Comparison of ENCODE assay signal across 17 cellular contexts in the genomic region with DNA sequence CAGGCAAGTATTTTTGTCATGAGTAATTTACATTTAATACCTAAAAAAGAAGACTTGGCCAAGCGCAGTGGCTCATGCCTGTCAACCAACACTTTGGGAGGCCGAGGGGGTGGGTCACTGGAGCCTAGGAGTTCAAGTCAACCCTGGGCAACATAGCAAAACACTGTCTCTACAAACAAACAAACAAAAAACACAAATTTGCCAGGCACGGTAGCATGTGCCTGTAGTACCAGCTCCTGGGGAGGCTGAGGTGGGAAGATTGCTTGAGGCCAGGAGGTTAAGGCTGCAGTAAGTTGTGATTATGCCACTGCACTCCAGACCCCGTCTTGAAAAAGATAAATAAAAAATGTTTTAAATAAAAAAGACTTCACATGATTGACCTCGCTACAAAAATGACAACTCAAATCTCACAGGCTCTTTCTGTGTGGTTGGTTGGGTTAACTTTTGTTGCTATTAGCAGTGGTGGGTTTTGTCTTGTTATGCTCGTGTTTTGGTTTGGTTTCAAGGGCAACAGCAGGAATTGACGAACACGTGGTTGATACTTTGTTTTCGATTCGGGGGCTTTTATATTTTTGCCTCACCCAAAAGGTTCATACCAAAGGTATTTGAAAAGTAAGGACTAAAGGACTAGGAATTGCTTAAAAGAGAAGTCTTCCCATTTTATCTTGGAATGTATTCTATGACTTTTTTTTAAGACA.
DNase-seq lines count a peak whose midpoint lies in the region; ATAC-seq and TF ChIP-seq lines count a peak whose summit lies in the region.
"Had no signal": no experiment of that assay in that cellular context is flagged by ENCODE, and none has a peak within 500 bp of the region (broad histone marks: within the 10 kb centered on the region; RNA-seq: fewer than 3 reads in every experiment).

No MANE protein-coding gene starts in this region.

- H3K36me3 Mint-ChIP-seq in CD4-positive, CD25-positive, alpha-beta regulatory T cell, result peaks cover 29% of the 10 kb centered on the region
- H3K36me3 Mint-ChIP-seq in activated T-helper 17 cell treated with anti-CD3 and anti-CD28 coated beads, Interleukin-2, amount 50 U/mL, for 72 hours (ENCODE audit: low read depth), result peaks cover 100% of the 10 kb centered on the region
- peaks cover 0 to 61% (median 2%) of the 10 kb centered on the region in 3 donors for H3K36me3 Mint-ChIP-seq in naive thymus-derived CD8-positive, alpha-beta T cell

- no peaks in the 10 kb centered on the region for H3K27me3 ChIP-seq in CD4-positive, CD25-positive, alpha-beta regulatory T cell (ENCODE audit: control insufficient read depth, insufficient read depth, low read length)
- H3K27me3 ChIP-seq: ovary had no signal

- POLR2A ChIA-PET in naive thymus-derived CD8-positive, alpha-beta T cell (lab: Charles Lee), result no interaction called here

- peak overlapping the region; percentile 63 for H3K4me3 ChIP-seq in CD4-positive, CD25-positive, alpha-beta regulatory T cell (ENCODE audit: low read depth, low read length)
- no peak overlapping the region for H3K4me3 ChIP-seq in GM12865 (ENCODE audit: low read depth, low read length)
- H3K4me3 ChIP-seq: K562, ovary had no signal

- peaks cover 94% of the 10 kb centered on the region for H3K4me1 ChIP-seq in CD4-positive, CD25-positive, alpha-beta regulatory T cell (ENCODE audit: control insufficient read depth, insufficient read depth, low read length, poor library complexity, severe bottlenecking)

- H3K36me3 ChIP-seq in CD4-positive, CD25-positive, alpha-beta regulatory T cell (ENCODE audit: control insufficient read depth, insufficient read depth, low read length), result peaks cover 55% of the 10 kb centered on the region
- H3K36me3 ChIP-seq: ovary had no signal

- no peak for TF ChIP-seq CTCF in GM12865 (IDR thresholded peaks at IDR 0.05; ENCODE audit: insufficient read depth, low read depth, low read length, missing control alignments)

- peak overlapping the region; percentile 90 to 93 (median 92) for H3K27ac Mint-ChIP-seq in CD4-positive, CD25-positive, alpha-beta regulatory T cell
- peak overlapping the region; percentile 70 for H3K27ac Mint-ChIP-seq in activated T-helper 17 cell treated with anti-CD3 and anti-CD28 coated beads, Interleukin-2, amount 50 U/mL, for 72 hours
- peak overlapping the region; percentile 83 to 100 (median 95) for H3K27ac Mint-ChIP-seq in naive thymus-derived CD8-positive, alpha-beta T cell

- peak overlapping the region; percentile 87 for H3K27ac ChIP-seq in CD4-positive, CD25-positive, alpha-beta regulatory T cell (ENCODE audit: insufficient read depth, low read length, poor library complexity, severe bottlenecking)
- H3K27ac ChIP-seq: VCaP had no signal

- DNase-seq in CD4-positive, CD25-positive, alpha-beta regulatory T cell, result peak in 2 of 3 donors; percentile 28 to 77
- peak; percentile 29 for DNase-seq in GM12865 (ENCODE audit: low read depth)
- DNase-seq in naive thymus-derived CD8-positive, alpha-beta T cell, result peak in 7 of 10 donors; percentile 41 to 90 (median 75)
- no peak for DNase-seq in ureter (ENCODE audit: low spot score)
- no peak for DNase-seq in putamen (ENCODE audit: low spot score)
- DNase-seq: caudate nucleus; effector CD8-positive, alpha-beta T cell; GOT3; left colon; NCI-H2081; NCI-H510A; ovary; Right ventricle myocardium superior had no signal

- no peaks in the 10 kb centered on the region for H3K9me3 ChIP-seq in CD4-positive, CD25-positive, alpha-beta regulatory T cell (ENCODE audit: control insufficient read depth in 2 of 2, low read length in 2 of 2)
- H3K9me3 ChIP-seq: ovary had no signal

- H3K4me1 Mint-ChIP-seq in CD4-positive, CD25-positive, alpha-beta regulatory T cell, result peaks cover 68 to 96% (median 83%) of the 10 kb centered on the region in 4 donors
- H3K4me1 Mint-ChIP-seq in activated T-helper 17 cell treated with anti-CD3 and anti-CD28 coated beads, Interleukin-2, amount 50 U/mL, for 72 hours, result peaks cover 68% of the 10 kb centered on the region
- H3K4me1 Mint-ChIP-seq in naive thymus-derived CD8-positive, alpha-beta T cell, result peaks cover 60 to 99% (median 96%) of the 10 kb centered on the region in 4 donors

- H3K27me3 Mint-ChIP-seq in CD4-positive, CD25-positive, alpha-beta regulatory T cell, result no peaks in the 10 kb centered on the region
- H3K27me3 Mint-ChIP-seq in activated T-helper 17 cell treated with anti-CD3 and anti-CD28 coated beads, Interleukin-2, amount 50 U/mL, for 72 hours, result no peaks in the 10 kb centered on the region
- no peaks in the 10 kb centered on the region for H3K27me3 Mint-ChIP-seq in naive thymus-derived CD8-positive, alpha-beta T cell

- no peaks in the 10 kb centered on the region for H3K9me3 Mint-ChIP-seq in CD4-positive, CD25-positive, alpha-beta regulatory T cell
- no peaks in the 10 kb centered on the region for H3K9me3 Mint-ChIP-seq in activated T-helper 17 cell treated with anti-CD3 and anti-CD28 coated beads, Interleukin-2, amount 50 U/mL, for 72 hours
- no peaks in the 10 kb centered on the region for H3K9me3 Mint-ChIP-seq in naive thymus-derived CD8-positive, alpha-beta T cell

- peak; percentile 35 to 40 for ATAC-seq in CD4-positive, CD25-positive, alpha-beta regulatory T cell (ENCODE audit: low read depth in 2 of 2)
- ATAC-seq in activated T-helper 17 cell treated with anti-CD3 and anti-CD28 coated beads, Interleukin-2, amount 50 U/mL, for 72 hours (replicated peaks), result peak; percentile 15
- peak; percentile 41 to 68 for ATAC-seq in naive thymus-derived CD8-positive, alpha-beta T cell
- ATAC-seq in HG02885 (IDR thresholded peaks at IDR 0.05; ENCODE audit: poor library complexity, unreplicated experiment), result no peak
- ATAC-seq: K562, left colon had no signal

- peak overlapping the region; percentile 80 to 92 (median 84) for H3K4me3 Mint-ChIP-seq in CD4-positive, CD25-positive, alpha-beta regulatory T cell
- peak overlapping the region; percentile 73 for H3K4me3 Mint-ChIP-seq in activated T-helper 17 cell treated with anti-CD3 and anti-CD28 coated beads, Interleukin-2, amount 50 U/mL, for 72 hours
- peak overlapping the region; percentile 56 to 92 (median 74) for H3K4me3 Mint-ChIP-seq in naive thymus-derived CD8-positive, alpha-beta T cell

Comparison
In these comparisons a context has a peak if more than half of its experiments do, and no peak if none do; other contexts are left out.
1. DNase-seq: peak in CD4-positive, CD25-positive, alpha-beta regulatory T cell (2 of 3), GM12865 (single experiment) and naive thymus-derived CD8-positive, alpha-beta T cell (7 of 10); none in ureter (single experiment) and putamen (single experiment).
2. Peak in every context shown above with its lines, with median percentiles within 50 percentile points of each other: H3K27ac Mint-ChIP-seq and H3K4me3 Mint-ChIP-seq.